Comparison of ENCODE assay signal across 22 cellular contexts in the genomic region with DNA sequence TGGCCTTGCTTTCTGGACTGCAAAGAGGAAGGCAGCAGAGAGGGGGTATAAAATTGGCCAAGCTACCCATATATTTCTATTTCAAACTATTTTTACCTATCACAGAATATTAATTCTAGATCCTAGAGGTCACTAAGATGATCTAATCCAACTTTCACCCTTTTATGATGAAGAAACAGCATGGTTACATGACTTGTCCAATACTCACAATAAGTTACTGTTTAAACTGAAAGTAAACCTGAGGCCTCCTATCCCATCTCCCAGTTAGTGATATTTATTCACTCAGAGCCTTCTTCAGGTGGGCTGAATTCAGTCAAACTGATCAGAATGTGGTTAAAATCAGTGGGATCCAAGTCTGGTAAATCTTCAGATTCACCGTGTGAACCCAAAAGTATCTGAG.
"Had no signal": no experiment of that assay in that cellular context is flagged by ENCODE, and none has a peak within 500 bp of the region (broad histone marks: within the 10 kb centered on the region; RNA-seq: fewer than 3 reads in every experiment).

No MANE protein-coding gene starts in this region.

- H3K27ac ChIP-seq: esophagus squamous epithelium, gastroesophageal sphincter, neutrophil, psoas muscle, sigmoid colon, skin epidermis, stomach, thoracic aorta, transverse colon had no signal

- H3K9me3 ChIP-seq: esophagus squamous epithelium, gastroesophageal sphincter, mucosa of descending colon, neutrophil, sigmoid colon, stomach, thoracic aorta, transverse colon had no signal

- H3K27me3 ChIP-seq: esophagus squamous epithelium, gastroesophageal sphincter, neutrophil, sigmoid colon, stomach, transverse colon had no signal

- ATAC-seq: gastroesophageal sphincter; left cardiac atrium; left ventricle myocardium superior; mucosa of descending colon; naive thymus-derived CD8-positive, alpha-beta T cell; psoas muscle; stimulated activated naive B cell treated with anti-CD40 and anti-IgM and Interleukin-4, amounts not matched to agents 10 μg/mL and 1 μg/mL and 100 μg/mL, for 72 hours had no signal

- H3K4me3 ChIP-seq: esophagus squamous epithelium, gastroesophageal sphincter, mucosa of descending colon, psoas muscle, sigmoid colon, skin epidermis, stomach, thoracic aorta, transverse colon had no signal

- H3K36me3 ChIP-seq: esophagus squamous epithelium, gastroesophageal sphincter, neutrophil, sigmoid colon, stomach, thoracic aorta, transverse colon had no signal

- DNase-seq: effector memory CD4-positive, alpha-beta T cell; esophagus squamous epithelium; foreskin fibroblast; glutamatergic neuron; immature natural killer cell; left cardiac atrium; left ventricle myocardium superior; mucosa of descending colon; naive thymus-derived CD8-positive, alpha-beta T cell; psoas muscle; retina; sigmoid colon; stimulated activated CD4-positive, alpha-beta T cell treated with anti-CD3 and anti-CD28 coated beads, Interleukin-2, amount 100 ng/mL, for 24 hours; stimulated activated CD4-positive, alpha-beta T cell treated with anti-CD3 and anti-CD28 coated beads, Interleukin-4, amount 100 ng/mL, for 4 hours; stimulated activated naive B cell treated with anti-CD40 and anti-IgM and Interleukin-4, amounts not matched to agents 10 μg/mL and 1 μg/mL and 100 μg/mL, for 72 hours; stomach; substantia nigra; transverse colon had no signal

- H3K4me1 ChIP-seq: esophagus squamous epithelium, gastroesophageal sphincter, psoas muscle, sigmoid colon, stomach, transverse colon had no signal
